In the genomic region with DNA sequence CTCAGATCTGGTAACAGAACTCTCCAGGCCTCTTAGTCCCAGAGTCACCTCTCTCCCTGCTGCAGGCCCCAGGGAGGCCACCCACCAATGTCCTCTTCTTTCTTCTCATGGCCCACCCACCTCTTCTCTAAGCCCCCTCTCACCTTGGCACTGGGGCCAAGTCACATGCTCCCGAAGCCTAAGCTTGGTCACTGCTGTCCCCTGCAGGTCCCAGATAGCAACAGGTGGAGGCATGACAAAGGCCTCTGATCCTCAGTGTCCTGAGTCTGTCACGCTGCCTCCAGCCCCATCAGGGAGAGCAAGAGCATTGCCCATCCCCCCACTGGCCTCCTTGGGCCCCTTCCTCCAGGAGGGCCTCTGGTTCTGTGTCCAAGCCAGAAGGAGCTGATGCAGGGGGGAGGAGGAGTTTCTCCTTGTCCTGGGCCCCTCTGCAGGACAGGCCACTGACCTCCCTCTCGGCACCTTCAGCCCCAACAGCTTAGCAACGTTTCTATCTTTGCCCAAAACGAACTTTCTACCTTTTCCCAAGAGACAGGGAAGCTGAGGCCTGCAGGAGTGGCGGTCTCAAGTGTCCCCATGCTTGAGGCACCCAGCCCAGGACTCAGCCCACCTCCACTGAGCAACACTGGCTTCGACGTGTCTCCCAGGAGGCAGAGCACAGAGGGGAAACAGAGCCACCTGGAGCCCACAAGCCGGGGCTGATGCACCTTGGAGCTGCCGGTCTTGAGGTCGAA, we compare ENCODE assay signal across 1 cellular context.
A peak's percentile ranks its signal among the peaks of the same experiment; 100 is the strongest.
TF ChIP-seq lines count a peak whose summit lies in the region.

No MANE protein-coding gene starts in this region.

TF ChIP-seq in HepG2, 621 proteins besides CTCF, POLR2A, EP300 and RAD21:
- TF ChIP-seq, protein P1, sequence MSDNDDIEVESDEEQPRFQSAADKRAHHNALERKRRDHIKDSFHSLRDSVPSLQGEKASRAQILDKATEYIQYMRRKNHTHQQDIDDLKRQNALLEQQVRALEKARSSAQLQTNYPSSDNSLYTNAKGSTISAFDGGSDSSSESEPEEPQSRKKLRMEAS (IDR thresholded peaks at IDR 0.05) = peak; percentile 54; the same call in 1 of the 2 replicates
- TF ChIP-seq, protein P2, sequence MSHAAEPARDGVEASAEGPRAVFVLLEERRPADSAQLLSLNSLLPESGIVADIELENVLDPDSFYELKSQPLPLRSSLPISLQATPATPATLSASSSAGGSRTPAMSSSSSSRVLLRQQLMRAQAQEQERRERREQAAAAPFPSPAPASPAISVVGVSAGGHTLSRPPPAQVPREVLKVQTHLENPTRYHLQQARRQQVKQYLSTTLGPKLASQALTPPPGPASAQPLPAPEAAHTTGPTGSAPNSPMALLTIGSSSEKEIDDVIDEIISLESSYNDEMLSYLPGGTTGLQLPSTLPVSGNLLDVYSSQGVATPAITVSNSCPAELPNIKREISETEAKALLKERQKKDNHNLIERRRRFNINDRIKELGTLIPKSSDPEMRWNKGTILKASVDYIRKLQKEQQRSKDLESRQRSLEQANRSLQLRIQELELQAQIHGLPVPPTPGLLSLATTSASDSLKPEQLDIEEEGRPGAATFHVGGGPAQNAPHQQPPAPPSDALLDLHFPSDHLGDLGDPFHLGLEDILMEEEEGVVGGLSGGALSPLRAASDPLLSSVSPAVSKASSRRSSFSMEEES (CRISPR knock-in tag; IDR thresholded peaks at IDR 0.05) = peak; percentile 86
- TF ChIP-seq SMC3 (IDR thresholded peaks at IDR 0.05; ENCODE audit: low read length) = peak; percentile 76
- TF ChIP-seq ATRX (CRISPR knock-in tag; IDR thresholded peaks at IDR 0.05; ENCODE audit: borderline replicate concordance) = no peak
- peak; percentile 28; the same call in 1 of the 2 replicates for TF ChIP-seq ZNF572 (CRISPR knock-in tag; IDR thresholded peaks at IDR 0.05)
- TF ChIP-seq ZBTB3 (CRISPR knock-in tag; IDR thresholded peaks at IDR 0.05; ENCODE audit: borderline replicate concordance, low read depth) = no peak
- no peak for TF ChIP-seq DNMT3B (CRISPR knock-in tag; conservative IDR thresholded peaks at IDR 0.05)
- TF ChIP-seq, protein P3, sequence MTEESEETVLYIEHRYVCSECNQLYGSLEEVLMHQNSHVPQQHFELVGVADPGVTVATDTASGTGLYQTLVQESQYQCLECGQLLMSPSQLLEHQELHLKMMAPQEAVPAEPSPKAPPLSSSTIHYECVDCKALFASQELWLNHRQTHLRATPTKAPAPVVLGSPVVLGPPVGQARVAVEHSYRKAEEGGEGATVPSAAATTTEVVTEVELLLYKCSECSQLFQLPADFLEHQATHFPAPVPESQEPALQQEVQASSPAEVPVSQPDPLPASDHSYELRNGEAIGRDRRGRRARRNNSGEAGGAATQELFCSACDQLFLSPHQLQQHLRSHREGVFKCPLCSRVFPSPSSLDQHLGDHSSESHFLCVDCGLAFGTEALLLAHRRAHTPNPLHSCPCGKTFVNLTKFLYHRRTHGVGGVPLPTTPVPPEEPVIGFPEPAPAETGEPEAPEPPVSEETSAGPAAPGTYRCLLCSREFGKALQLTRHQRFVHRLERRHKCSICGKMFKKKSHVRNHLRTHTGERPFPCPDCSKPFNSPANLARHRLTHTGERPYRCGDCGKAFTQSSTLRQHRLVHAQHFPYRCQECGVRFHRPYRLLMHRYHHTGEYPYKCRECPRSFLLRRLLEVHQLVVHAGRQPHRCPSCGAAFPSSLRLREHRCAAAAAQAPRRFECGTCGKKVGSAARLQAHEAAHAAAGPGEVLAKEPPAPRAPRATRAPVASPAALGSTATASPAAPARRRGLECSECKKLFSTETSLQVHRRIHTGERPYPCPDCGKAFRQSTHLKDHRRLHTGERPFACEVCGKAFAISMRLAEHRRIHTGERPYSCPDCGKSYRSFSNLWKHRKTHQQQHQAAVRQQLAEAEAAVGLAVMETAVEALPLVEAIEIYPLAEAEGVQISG (CRISPR knock-in tag; IDR thresholded peaks at IDR 0.05) = peak; percentile 49; the same call in 1 of the 2 replicates
- no peak for TF ChIP-seq ZNF260 (CRISPR knock-in tag; IDR thresholded peaks at IDR 0.05; ENCODE audit: borderline replicate concordance, low read depth)
- no peak for TF ChIP-seq MXI1 (IDR thresholded peaks at IDR 0.05; ENCODE audit: borderline replicate concordance, low read depth, low read length)
- TF ChIP-seq, protein P4, sequence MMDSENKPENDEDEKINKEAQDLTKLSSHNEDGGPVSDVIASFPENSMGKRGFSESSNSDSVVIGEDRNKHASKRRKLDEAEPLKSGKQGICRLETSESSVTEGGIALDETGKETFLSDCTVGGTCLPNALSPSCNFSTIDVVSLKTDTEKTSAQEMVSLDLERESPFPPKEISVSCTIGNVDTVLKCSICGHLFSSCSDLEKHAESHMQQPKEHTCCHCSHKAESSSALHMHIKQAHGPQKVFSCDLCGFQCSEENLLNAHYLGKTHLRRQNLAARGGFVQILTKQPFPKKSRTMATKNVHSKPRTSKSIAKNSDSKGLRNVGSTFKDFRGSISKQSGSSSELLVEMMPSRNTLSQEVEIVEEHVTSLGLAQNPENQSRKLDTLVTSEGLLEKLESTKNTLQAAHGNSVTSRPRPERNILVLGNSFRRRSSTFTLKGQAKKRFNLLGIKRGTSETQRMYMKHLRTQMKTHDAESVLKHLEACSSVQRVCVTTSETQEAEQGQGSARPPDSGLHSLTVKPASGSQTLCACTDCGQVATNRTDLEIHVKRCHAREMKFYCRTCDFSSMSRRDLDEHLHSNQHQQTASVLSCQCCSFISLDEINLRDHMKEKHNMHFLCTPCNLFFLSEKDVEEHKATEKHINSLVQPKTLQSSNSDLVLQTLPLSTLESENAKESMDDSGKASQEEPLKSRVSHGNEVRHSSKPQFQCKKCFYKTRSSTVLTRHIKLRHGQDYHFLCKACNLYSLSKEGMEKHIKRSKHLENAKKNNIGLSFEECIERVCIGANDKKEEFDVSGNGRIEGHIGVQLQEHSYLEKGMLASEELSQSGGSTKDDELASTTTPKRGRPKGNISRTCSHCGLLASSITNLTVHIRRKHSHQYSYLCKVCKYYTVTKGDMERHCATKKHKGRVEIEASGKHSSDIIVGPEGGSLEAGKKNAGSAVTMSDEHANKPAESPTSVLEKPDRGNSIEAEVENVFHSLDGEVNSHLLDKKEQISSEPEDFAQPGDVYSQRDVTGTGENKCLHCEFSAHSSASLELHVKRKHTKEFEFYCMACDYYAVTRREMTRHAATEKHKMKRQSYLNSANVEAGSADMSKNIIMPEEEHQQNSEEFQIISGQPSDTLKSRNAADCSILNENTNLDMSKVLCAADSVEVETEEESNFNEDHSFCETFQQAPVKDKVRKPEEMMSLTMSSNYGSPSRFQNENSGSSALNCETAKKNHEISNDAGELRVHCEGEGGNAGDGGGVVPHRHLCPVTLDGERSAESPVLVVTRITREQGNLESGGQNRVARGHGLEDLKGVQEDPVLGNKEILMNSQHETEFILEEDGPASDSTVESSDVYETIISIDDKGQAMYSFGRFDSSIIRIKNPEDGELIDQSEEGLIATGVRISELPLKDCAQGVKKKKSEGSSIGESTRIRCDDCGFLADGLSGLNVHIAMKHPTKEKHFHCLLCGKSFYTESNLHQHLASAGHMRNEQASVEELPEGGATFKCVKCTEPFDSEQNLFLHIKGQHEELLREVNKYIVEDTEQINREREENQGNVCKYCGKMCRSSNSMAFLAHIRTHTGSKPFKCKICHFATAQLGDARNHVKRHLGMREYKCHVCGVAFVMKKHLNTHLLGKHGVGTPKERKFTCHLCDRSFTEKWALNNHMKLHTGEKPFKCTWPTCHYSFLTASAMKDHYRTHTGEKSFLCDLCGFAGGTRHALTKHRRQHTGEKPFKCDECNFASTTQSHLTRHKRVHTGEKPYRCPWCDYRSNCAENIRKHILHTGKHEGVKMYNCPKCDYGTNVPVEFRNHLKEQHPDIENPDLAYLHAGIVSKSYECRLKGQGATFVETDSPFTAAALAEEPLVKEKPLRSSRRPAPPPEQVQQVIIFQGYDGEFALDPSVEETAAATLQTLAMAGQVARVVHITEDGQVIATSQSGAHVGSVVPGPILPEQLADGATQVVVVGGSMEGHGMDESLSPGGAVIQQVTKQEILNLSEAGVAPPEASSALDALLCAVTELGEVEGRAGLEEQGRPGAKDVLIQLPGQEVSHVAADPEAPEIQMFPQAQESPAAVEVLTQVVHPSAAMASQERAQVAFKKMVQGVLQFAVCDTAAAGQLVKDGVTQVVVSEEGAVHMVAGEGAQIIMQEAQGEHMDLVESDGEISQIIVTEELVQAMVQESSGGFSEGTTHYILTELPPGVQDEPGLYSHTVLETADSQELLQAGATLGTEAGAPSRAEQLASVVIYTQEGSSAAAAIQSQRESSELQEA (CRISPR knock-in tag; IDR thresholded peaks at IDR 0.05; ENCODE audit: not compliant biosample characterization) = peak; percentile 68
- TF ChIP-seq, protein P5, sequence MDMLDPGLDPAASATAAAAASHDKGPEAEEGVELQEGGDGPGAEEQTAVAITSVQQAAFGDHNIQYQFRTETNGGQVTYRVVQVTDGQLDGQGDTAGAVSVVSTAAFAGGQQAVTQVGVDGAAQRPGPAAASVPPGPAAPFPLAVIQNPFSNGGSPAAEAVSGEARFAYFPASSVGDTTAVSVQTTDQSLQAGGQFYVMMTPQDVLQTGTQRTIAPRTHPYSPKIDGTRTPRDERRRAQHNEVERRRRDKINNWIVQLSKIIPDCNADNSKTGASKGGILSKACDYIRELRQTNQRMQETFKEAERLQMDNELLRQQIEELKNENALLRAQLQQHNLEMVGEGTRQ (IDR thresholded peaks at IDR 0.05; ENCODE audit: low read depth, low read length) = no peak
- TF ChIP-seq, protein P5 (CRISPR knock-in tag; IDR thresholded peaks at IDR 0.05; ENCODE audit: borderline replicate concordance) = peak; percentile 27; the same call in 1 of the 2 replicates
- TF ChIP-seq, protein P6, sequence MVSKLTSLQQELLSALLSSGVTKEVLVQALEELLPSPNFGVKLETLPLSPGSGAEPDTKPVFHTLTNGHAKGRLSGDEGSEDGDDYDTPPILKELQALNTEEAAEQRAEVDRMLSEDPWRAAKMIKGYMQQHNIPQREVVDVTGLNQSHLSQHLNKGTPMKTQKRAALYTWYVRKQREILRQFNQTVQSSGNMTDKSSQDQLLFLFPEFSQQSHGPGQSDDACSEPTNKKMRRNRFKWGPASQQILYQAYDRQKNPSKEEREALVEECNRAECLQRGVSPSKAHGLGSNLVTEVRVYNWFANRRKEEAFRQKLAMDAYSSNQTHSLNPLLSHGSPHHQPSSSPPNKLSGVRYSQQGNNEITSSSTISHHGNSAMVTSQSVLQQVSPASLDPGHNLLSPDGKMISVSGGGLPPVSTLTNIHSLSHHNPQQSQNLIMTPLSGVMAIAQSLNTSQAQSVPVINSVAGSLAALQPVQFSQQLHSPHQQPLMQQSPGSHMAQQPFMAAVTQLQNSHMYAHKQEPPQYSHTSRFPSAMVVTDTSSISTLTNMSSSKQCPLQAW (CRISPR knock-in tag; IDR thresholded peaks at IDR 0.05) = peak; percentile 60
- TF ChIP-seq ZFP62 (CRISPR knock-in tag; IDR thresholded peaks at IDR 0.05) = no peak
- peak; percentile 29; the same call in 1 of the 2 replicates for TF ChIP-seq FOSL2 (CRISPR knock-in tag; IDR thresholded peaks at IDR 0.05)
- peak; percentile 83 for TF ChIP-seq STAG1 (CRISPR knock-in tag; IDR thresholded peaks at IDR 0.05)
TF ChIP-seq in HepG2: peak in this region for 10.
